In genomic region chr1:7781923-7782495, GRCh38 we compare ENCODE assay signal across 1 cellular context.
TF ChIP-seq lines count a peak whose summit lies in the region.

No MANE protein-coding gene starts in this region.

TF ChIP-seq in WTC11, 78 proteins besides CTCF, POLR2A, EP300 and RAD21 (continued from another document):
- TF ChIP-seq ERG (CRISPR knock-in tag; IDR thresholded peaks at IDR 0.05) (no peak), ATF3 (CRISPR knock-in tag; conservative IDR thresholded peaks at IDR 0.05) (no peak), GTF2I (CRISPR knock-in tag; conservative IDR thresholded peaks at IDR 0.05) (no peak), CREM (CRISPR knock-in tag; IDR thresholded peaks at IDR 0.05) (no peak), FOXP4 (CRISPR knock-in tag; IDR thresholded peaks at IDR 0.05) (no peak), HMGXB4 (CRISPR knock-in tag; IDR thresholded peaks at IDR 0.05) (no peak), HMGA2 (CRISPR knock-in tag; IDR thresholded peaks at IDR 0.05) (no peak)
- TF ChIP-seq, protein P1, sequence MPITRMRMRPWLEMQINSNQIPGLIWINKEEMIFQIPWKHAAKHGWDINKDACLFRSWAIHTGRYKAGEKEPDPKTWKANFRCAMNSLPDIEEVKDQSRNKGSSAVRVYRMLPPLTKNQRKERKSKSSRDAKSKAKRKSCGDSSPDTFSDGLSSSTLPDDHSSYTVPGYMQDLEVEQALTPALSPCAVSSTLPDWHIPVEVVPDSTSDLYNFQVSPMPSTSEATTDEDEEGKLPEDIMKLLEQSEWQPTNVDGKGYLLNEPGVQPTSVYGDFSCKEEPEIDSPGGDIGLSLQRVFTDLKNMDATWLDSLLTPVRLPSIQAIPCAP (CRISPR knock-in tag; IDR thresholded peaks at IDR 0.05), result no peak
- TF ChIP-seq, protein P2, sequence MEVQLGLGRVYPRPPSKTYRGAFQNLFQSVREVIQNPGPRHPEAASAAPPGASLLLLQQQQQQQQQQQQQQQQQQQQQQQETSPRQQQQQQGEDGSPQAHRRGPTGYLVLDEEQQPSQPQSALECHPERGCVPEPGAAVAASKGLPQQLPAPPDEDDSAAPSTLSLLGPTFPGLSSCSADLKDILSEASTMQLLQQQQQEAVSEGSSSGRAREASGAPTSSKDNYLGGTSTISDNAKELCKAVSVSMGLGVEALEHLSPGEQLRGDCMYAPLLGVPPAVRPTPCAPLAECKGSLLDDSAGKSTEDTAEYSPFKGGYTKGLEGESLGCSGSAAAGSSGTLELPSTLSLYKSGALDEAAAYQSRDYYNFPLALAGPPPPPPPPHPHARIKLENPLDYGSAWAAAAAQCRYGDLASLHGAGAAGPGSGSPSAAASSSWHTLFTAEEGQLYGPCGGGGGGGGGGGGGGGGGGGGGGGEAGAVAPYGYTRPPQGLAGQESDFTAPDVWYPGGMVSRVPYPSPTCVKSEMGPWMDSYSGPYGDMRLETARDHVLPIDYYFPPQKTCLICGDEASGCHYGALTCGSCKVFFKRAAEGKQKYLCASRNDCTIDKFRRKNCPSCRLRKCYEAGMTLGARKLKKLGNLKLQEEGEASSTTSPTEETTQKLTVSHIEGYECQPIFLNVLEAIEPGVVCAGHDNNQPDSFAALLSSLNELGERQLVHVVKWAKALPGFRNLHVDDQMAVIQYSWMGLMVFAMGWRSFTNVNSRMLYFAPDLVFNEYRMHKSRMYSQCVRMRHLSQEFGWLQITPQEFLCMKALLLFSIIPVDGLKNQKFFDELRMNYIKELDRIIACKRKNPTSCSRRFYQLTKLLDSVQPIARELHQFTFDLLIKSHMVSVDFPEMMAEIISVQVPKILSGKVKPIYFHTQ (CRISPR knock-in tag; IDR thresholded peaks at IDR 0.05), result no peak
